1 cellular context compared by ENCODE assay signal in genomic region chr1:202214089-202214843, GRCh38.
TF ChIP-seq lines count a peak whose summit lies in the region.

No MANE protein-coding gene starts in this region.

TF ChIP-seq in endothelial cell of umbilical vein, 7 proteins besides CTCF, POLR2A, EP300 and RAD21 (continued from another document):
- no peak for TF ChIP-seq FOS (IDR thresholded peaks at IDR 0.05; ENCODE audit: borderline replicate concordance, insufficient read depth, low read length)
- no peak for TF ChIP-seq GATA2 (IDR thresholded peaks at IDR 0.05; ENCODE audit: insufficient read depth, insufficient read length, low read depth, low read length)
